14 cellular contexts compared by ENCODE assay signal in the genomic region with DNA sequence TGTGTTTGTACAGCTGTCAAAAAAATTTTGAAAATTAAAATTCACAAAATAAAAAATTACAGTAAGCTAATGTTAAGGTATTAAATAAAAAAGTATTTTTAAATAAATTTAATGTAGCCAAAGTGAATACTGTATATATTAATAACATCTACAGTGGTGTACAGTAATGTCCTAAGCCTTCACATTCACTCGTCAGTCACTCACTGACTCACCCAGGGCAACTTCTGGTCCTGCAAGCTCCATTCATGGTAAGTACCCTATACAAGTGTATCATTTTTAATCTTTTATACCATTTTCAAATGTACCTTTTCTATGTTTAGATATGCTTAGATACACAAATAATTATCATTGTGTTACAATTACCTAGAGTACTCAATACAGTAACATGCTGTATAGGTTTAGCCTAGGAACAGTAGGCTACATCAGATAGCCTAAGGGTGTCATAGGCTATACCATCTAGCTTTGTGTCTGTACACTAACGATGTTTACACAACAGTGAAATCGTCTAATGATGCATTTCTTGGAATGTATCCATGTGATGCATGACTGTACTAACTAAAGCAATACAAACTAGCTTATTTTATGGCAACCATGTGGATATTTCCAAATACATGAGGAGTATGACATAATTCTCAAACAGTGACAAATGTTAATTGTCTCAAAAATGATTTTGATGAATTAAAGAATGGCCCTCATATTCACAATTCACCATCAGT. TPM values are rescaled to one million over a fixed set of nuclear protein-coding genes. Genes with fewer than 3 reads are reported as not detected.
DNase-seq lines count a peak whose midpoint lies in the region; ATAC-seq, FAIRE-seq and TF ChIP-seq lines count a peak whose summit lies in the region.
"Had no signal": no experiment of that assay in that cellular context is flagged by ENCODE, and none has a peak within 500 bp of the region (broad histone marks: within the 10 kb centered on the region; RNA-seq: fewer than 3 reads in every experiment).

No MANE protein-coding gene starts in this region.

- POLR2A ChIA-PET in endothelial cell of umbilical vein (lab: Charles Lee) = no interaction called here

- no peak overlapping the region for H2AFZ ChIP-seq in endothelial cell of umbilical vein (ENCODE audit: low read depth, low read length)
- no peak overlapping the region for H2AFZ ChIP-seq in smooth muscle cell (ENCODE audit: low read depth)

- H3K27ac ChIP-seq in endothelial cell of umbilical vein (ENCODE audit: insufficient read depth, low read depth, low read length) (no peak overlapping the region), smooth muscle cell (ENCODE audit: low read depth) (peak overlapping the region; percentile 32)
- H3K27ac ChIP-seq: uterus had no signal

- WGBS in smooth muscle cell (ENCODE audit: low lambda C conversion rate) = 65% methylated on average over 3 of the region's 3 CpGs

- CTCF ChIA-PET in endothelial cell of umbilical vein (lab: Charles Lee) = interaction anchor here (1.2 to 3.2 kb wide), 7 partner anchors 9 to 617 kb away, joined by 3 to 10 read pairs (median 4); a partner anchor contains a TSS

- H3K4me2 ChIP-seq in endothelial cell of umbilical vein (ENCODE audit: insufficient read depth, low read length) (no peak overlapping the region), smooth muscle cell (no peak overlapping the region)

- no peaks in the 10 kb centered on the region for H3K36me3 ChIP-seq in endothelial cell of umbilical vein (ENCODE audit: control insufficient read depth in 2 of 2, extremely low read depth in 1 of 2, insufficient read depth in 2 of 2, low read length in 2 of 2)
- no peaks in the 10 kb centered on the region for H3K36me3 ChIP-seq in smooth muscle cell (ENCODE audit: low read depth)
- H3K36me3 ChIP-seq: HAP-1, uterus had no signal

- dilution Hi-C loops in endothelial cell of umbilical vein (cut with MboI; ENCODE audit: extremely low pct_ligation_motif_present, low sequenced_read_pairs) = no loop called here

- H3K4me3 ChIP-seq in endothelial cell of umbilical vein (replicated peaks in 1 of 3; ENCODE audit: insufficient read depth in 1 of 3, low read depth in 1 of 3, low read length in 3 of 3) (no peak overlapping the region), smooth muscle cell (no peak overlapping the region)
- H3K4me3 ChIP-seq: HAP-1, uterus had no signal

- no peak for TF ChIP-seq POLR2A in endothelial cell of umbilical vein (IDR thresholded peaks at IDR 0.05; ENCODE audit: low read depth, low read length)

- no peak overlapping the region for H3K4me3 Mint-ChIP-seq in activated T-helper 17 cell treated with anti-CD3 and anti-CD28 coated beads, Interleukin-2, amount 50 U/mL, for 72 hours
- H3K4me3 Mint-ChIP-seq: B cell; dendritic cell treated with granulocyte-macrophage colony-stimulating factor and Interleukin-4, amounts not matched to agents 40 ng/mL and 50 ng/mL, for 4 days had no signal

- H3K36me3 Mint-ChIP-seq in activated T-helper 17 cell treated with anti-CD3 and anti-CD28 coated beads, Interleukin-2, amount 50 U/mL, for 72 hours (ENCODE audit: low read depth) = peaks cover 64% of the 10 kb centered on the region

- ATAC-seq in activated T-helper 17 cell treated with anti-CD3 and anti-CD28 coated beads, Interleukin-2, amount 50 U/mL, for 72 hours (replicated peaks) = no peak

- no peaks in the 10 kb centered on the region for H3K27me3 Mint-ChIP-seq in activated T-helper 17 cell treated with anti-CD3 and anti-CD28 coated beads, Interleukin-2, amount 50 U/mL, for 72 hours
- H3K27me3 Mint-ChIP-seq: B cell; dendritic cell treated with granulocyte-macrophage colony-stimulating factor and Interleukin-4, amounts not matched to agents 40 ng/mL and 50 ng/mL, for 4 days had no signal

- BruUV-seq in endothelial cell of umbilical vein (replicated peaks; lab: Mats Ljungman, UMichigan) = no TSS peak

- H3K9me3 Mint-ChIP-seq in activated T-helper 17 cell treated with anti-CD3 and anti-CD28 coated beads, Interleukin-2, amount 50 U/mL, for 72 hours = no peaks in the 10 kb centered on the region
- H3K9me3 Mint-ChIP-seq: dendritic cell treated with granulocyte-macrophage colony-stimulating factor and Interleukin-4, amounts not matched to agents 40 ng/mL and 50 ng/mL, for 4 days had no signal

- no peaks in the 10 kb centered on the region for H3K9me3 ChIP-seq in endothelial cell of umbilical vein (replicated peaks; ENCODE audit: control insufficient read depth, insufficient read depth, low read length)
- no peaks in the 10 kb centered on the region for H3K9me3 ChIP-seq in smooth muscle cell (replicated peaks; ENCODE audit: low read depth)
- H3K9me3 ChIP-seq: HAP-1, uterus had no signal

- H3K9ac ChIP-seq in endothelial cell of umbilical vein (replicated peaks; ENCODE audit: extremely low read depth, insufficient read depth, low read length) (no peak overlapping the region), smooth muscle cell (ENCODE audit: low read depth) (no peak overlapping the region)

- H3K79me2 ChIP-seq in endothelial cell of umbilical vein (ENCODE audit: control insufficient read depth, insufficient read depth, low read length) (no peaks in the 10 kb centered on the region), smooth muscle cell (ENCODE audit: low read depth) (no peaks in the 10 kb centered on the region)

- no peaks in the 10 kb centered on the region for H3K9me1 ChIP-seq in endothelial cell of umbilical vein (replicated peaks; ENCODE audit: control insufficient read depth, extremely low read depth, insufficient read depth, low read length)

- H4K20me1 ChIP-seq in endothelial cell of umbilical vein (replicated peaks; ENCODE audit: control insufficient read depth, extremely low read depth, insufficient read depth, low read length) = no peaks in the 10 kb centered on the region
- no peaks in the 10 kb centered on the region for H4K20me1 ChIP-seq in smooth muscle cell (ENCODE audit: low read depth)

- no peaks in the 10 kb centered on the region for H3K27me3 ChIP-seq in endothelial cell of umbilical vein (ENCODE audit: control insufficient read depth in 2 of 2, insufficient read depth in 2 of 2, low read length in 2 of 2)
- no peaks in the 10 kb centered on the region for H3K27me3 ChIP-seq in smooth muscle cell (ENCODE audit: low read depth)
- H3K27me3 ChIP-seq: uterus had no signal

- H3K4me1 ChIP-seq in endothelial cell of umbilical vein (ENCODE audit: control insufficient read depth, extremely low read depth, insufficient read depth, low read length) (no peaks in the 10 kb centered on the region), smooth muscle cell (ENCODE audit: low read depth) (no peaks in the 10 kb centered on the region)
- H3K4me1 ChIP-seq: HAP-1, uterus had no signal

- peak; percentile 9 for DNase-seq in NCI-H2196 (lab: John Stamatoyannopoulos, UW; ENCODE audit: unreplicated experiment)
- no peak for DNase-seq in NCI-H2196 treated with DMSO at 0.1 percent for 48 hours (lab: John Stamatoyannopoulos, UW; ENCODE audit: unreplicated experiment)
- DNase-seq in NCI-H2081 treated with DMSO at 0.1 percent for 48 hours (lab: John Stamatoyannopoulos, UW) = peak; percentile 30
- DNase-seq in endothelial cell of umbilical vein (ENCODE audit: low read depth, low spot score) = peak; percentile 39
- DNase-seq in smooth muscle cell (lab: John Stamatoyannopoulos, UW; ENCODE audit: unreplicated experiment) = no peak
- DNase-seq in NCI-H187 treated with DMSO at 0.1 percent for 48 hours (lab: John Stamatoyannopoulos, UW) = no peak
- no peak for DNase-seq in stimulated activated CD4-positive, alpha-beta T cell treated with anti-CD3 and anti-CD28 coated beads, Interleukin-2, amount 100 ng/mL, for 24 hours
- DNase-seq: activated effector memory CD4-positive, alpha-beta T cell treated with Interleukin-2 at 50 U/mL for 16 hours; NCI-H1436; uterus had no signal

- H3K4me1 Mint-ChIP-seq in activated T-helper 17 cell treated with anti-CD3 and anti-CD28 coated beads, Interleukin-2, amount 50 U/mL, for 72 hours = peaks cover 5% of the 10 kb centered on the region
- H3K4me1 Mint-ChIP-seq: B cell had no signal

- no peaks in the 10 kb centered on the region for H3F3A ChIP-seq in smooth muscle cell (ENCODE audit: low read depth)

- no peak overlapping the region for H3K27ac Mint-ChIP-seq in activated T-helper 17 cell treated with anti-CD3 and anti-CD28 coated beads, Interleukin-2, amount 50 U/mL, for 72 hours
- H3K27ac Mint-ChIP-seq: B cell; dendritic cell treated with granulocyte-macrophage colony-stimulating factor and Interleukin-4, amounts not matched to agents 40 ng/mL and 50 ng/mL, for 4 days had no signal

- intact Hi-C loops in endothelial cell of umbilical vein (cut with micrococcal nuclease) = no loop called here

- FAIRE-seq in endothelial cell of umbilical vein (lab: Jason Lieb, UNC) = no peak

- no peak for TF ChIP-seq CTCF in endothelial cell of umbilical vein (IDR thresholded peaks at IDR 0.05; ENCODE audit: extremely low read depth in 1 of 2, insufficient read depth in 1 of 2, low read depth in 1 of 2, low read length in 2 of 2)
- no peak for TF ChIP-seq CTCF in smooth muscle cell (IDR thresholded peaks at IDR 0.05; ENCODE audit: borderline replicate concordance, insufficient read depth, poor library complexity, severe bottlenecking)

TF ChIP-seq in endothelial cell of umbilical vein, 7 proteins besides CTCF, POLR2A, EP300 and RAD21:
- TF ChIP-seq POLR2AphosphoS5 (IDR thresholded peaks at IDR 0.05; ENCODE audit: insufficient read depth, low read depth, low read length) = peak; percentile 19
- no peak for TF ChIP-seq GATA2 (IDR thresholded peaks at IDR 0.05; ENCODE audit: insufficient read depth, insufficient read length, low read depth, low read length)
- TF ChIP-seq, protein P1, sequence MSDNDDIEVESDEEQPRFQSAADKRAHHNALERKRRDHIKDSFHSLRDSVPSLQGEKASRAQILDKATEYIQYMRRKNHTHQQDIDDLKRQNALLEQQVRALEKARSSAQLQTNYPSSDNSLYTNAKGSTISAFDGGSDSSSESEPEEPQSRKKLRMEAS (IDR thresholded peaks at IDR 0.05; ENCODE audit: insufficient read depth, insufficient read length) = no peak
- no peak for TF ChIP-seq JUN (IDR thresholded peaks at IDR 0.05; ENCODE audit: borderline replicate concordance, insufficient read depth, insufficient read length, low read depth)
- TF ChIP-seq MYC (IDR thresholded peaks at IDR 0.05; ENCODE audit: low read depth, low read length) = no peak

RNA-seq across cellular contexts. Expression of a gene that starts 13.7 kb away (rescaled TPM):
- total RNA-seq in endothelial cell of umbilical vein (7.9 and 9.3 TPM in 2 replicates), smooth muscle cell (6.5 and 6.7 TPM in 2 replicates)
- polyA plus RNA-seq in endothelial cell of umbilical vein (1.9 and 3.8 TPM in 2 replicates), smooth muscle cell (0.24 and 0.87 TPM in 2 replicates)
- polyA plus RNA-seq in endothelial cell of umbilical vein (2011; cell fraction: cytosol; rRNA removed) = 4.0 and 5.6 TPM in 2 replicates
- polyA plus RNA-seq in endothelial cell of umbilical vein (2011; cell fraction: nucleus; rRNA removed) = 12.3 and 16.1 TPM in 2 replicates
- 5.1 and 5.8 TPM in 2 replicates for polyA plus RNA-seq in endothelial cell of umbilical vein (2012)
- polyA minus RNA-seq in endothelial cell of umbilical vein = 8.6 and 9.2 TPM in 2 replicates
- polyA minus RNA-seq in endothelial cell of umbilical vein (2011; cell fraction: cytosol; rRNA and poly(A)+ RNA removed) = 4.0 TPM
- 15.4 and 21.4 TPM in 2 replicates for polyA minus RNA-seq in endothelial cell of umbilical vein (2011; cell fraction: nucleus; rRNA and poly(A)+ RNA removed)
- 1 to 10 TPM; 4.6 to 9.3 TPM for total RNA-seq in activated T-helper 17 cell treated with anti-CD3 and anti-CD28 coated beads, Interleukin-2, amount 50 U/mL, for 72 hours

Comparison
In these comparisons a context has a peak if more than half of its experiments do, and no peak if none do; other contexts are left out.
1. DNase-seq: peak in NCI-H2196 (single experiment), NCI-H2081 treated with DMSO at 0.1 percent for 48 hours (single experiment) and endothelial cell of umbilical vein (single experiment); none in NCI-H2196 treated with DMSO at 0.1 percent for 48 hours (single experiment), smooth muscle cell (single experiment), NCI-H187 treated with DMSO at 0.1 percent for 48 hours (single experiment) and stimulated activated CD4-positive, alpha-beta T cell treated with anti-CD3 and anti-CD28 coated beads, Interleukin-2, amount 100 ng/mL, for 24 hours (0 of 2).